In genomic region chr7:2409745-2410414, GRCh38 we compare ENCODE assay signal across 1 cellular context.
A peak's percentile ranks its signal among the peaks of the same experiment; 100 is the strongest.
TF ChIP-seq lines count a peak whose summit lies in the region.

No MANE protein-coding gene starts in this region.

TF ChIP-seq in K562, 482 proteins besides CTCF, POLR2A, EP300 and RAD21 (continued from another document):
- TF ChIP-seq CREB3 (tag; conservative IDR thresholded peaks at IDR 0.05; ENCODE audit: low read depth) (no peak), TAF15 (IDR thresholded peaks at IDR 0.05; ENCODE audit: low read depth, low read length) (no peak), ATF4 (CRISPR knock-in tag; IDR thresholded peaks at IDR 0.05) (no peak), PKNOX1 (IDR thresholded peaks at IDR 0.05) (peak; percentile 97), CBX8 (IDR thresholded peaks at IDR 0.05; ENCODE audit: borderline replicate concordance, extremely low read depth, low read depth, low read length, poor library complexity, severe bottlenecking) (no peak), ARID4B (CRISPR knock-in tag; IDR thresholded peaks at IDR 0.05) (no peak), CREB1 (IDR thresholded peaks at IDR 0.05) (no peak), CREB1 (CRISPR knock-in tag; IDR thresholded peaks at IDR 0.05) (no peak), NKRF (IDR thresholded peaks at IDR 0.05; ENCODE audit: borderline replicate concordance) (no peak), SRSF9 (IDR thresholded peaks at IDR 0.05; ENCODE audit: borderline replicate concordance, low read depth, low read length) (no peak), EHMT2 (IDR thresholded peaks at IDR 0.05) (no peak), MYC (IDR thresholded peaks at IDR 0.05; ENCODE audit: low read depth, low read length) (no peak), MYC (CRISPR knock-in tag; IDR thresholded peaks at IDR 0.05; ENCODE audit: borderline replicate concordance, low read depth) (no peak), ZNF263 (CRISPR knock-in tag; IDR thresholded peaks at IDR 0.05; ENCODE audit: borderline replicate concordance) (0 out of 2 replicates have a peak, but pooled peaks have one; percentile 28), HMG20B (CRISPR knock-in tag; IDR thresholded peaks at IDR 0.05) (no peak), MAZ (CRISPR knock-in tag; conservative IDR thresholded peaks at IDR 0.05 in 1 of 2, IDR thresholded peaks at IDR 0.05 in 1 of 2) (0 out of 4 replicates have a peak, but pooled peaks of 1 of the 2 experiments have one; percentile 16), ETV1 (tag; conservative IDR thresholded peaks at IDR 0.05; ENCODE audit: low read depth) (0 out of 2 replicates have a peak, but pooled peaks have one; percentile 30), ZEB2 (IDR thresholded peaks at IDR 0.05) (no peak), ZNF699 (CRISPR knock-in tag; IDR thresholded peaks at IDR 0.05; ENCODE audit: insufficient replicate concordance) (no peak), NONO (IDR thresholded peaks at IDR 0.05; ENCODE audit: low read depth in 2 of 2, low read length in 1 of 2) (no peak), CCAR2 (IDR thresholded peaks at IDR 0.05; ENCODE audit: low read depth, low read length) (no peak), MXD1 (CRISPR knock-in tag; IDR thresholded peaks at IDR 0.05; ENCODE audit: borderline replicate concordance, poor library complexity, severe bottlenecking) (no peak), SMAD3 (CRISPR knock-in tag; conservative IDR thresholded peaks at IDR 0.05) (no peak), SMAD2 (IDR thresholded peaks at IDR 0.05; ENCODE audit: low read depth, low read length) (no peak), TEAD4 (IDR thresholded peaks at IDR 0.05; ENCODE audit: low read length) (0 out of 2 replicates have a peak, but pooled peaks have one; percentile 17), TEAD4 (CRISPR knock-in tag; IDR thresholded peaks at IDR 0.05; ENCODE audit: borderline replicate concordance) (no peak), NBN (IDR thresholded peaks at IDR 0.05; ENCODE audit: low read depth) (peak; percentile 21; the same call in 1 of the 2 replicates), MAFK (IDR thresholded peaks at IDR 0.05; ENCODE audit: low read length) (no peak), ZNF253 (CRISPR knock-in tag; conservative IDR thresholded peaks at IDR 0.05) (no peak), RBM14 (IDR thresholded peaks at IDR 0.05; ENCODE audit: borderline replicate concordance, insufficient read depth, low read depth, low read length) (no peak), GABPB2 (CRISPR knock-in tag; conservative IDR thresholded peaks at IDR 0.05) (no peak), NFE2 (IDR thresholded peaks at IDR 0.05; ENCODE audit: low read depth) (no peak), BCLAF1 (IDR thresholded peaks at IDR 0.05; ENCODE audit: borderline replicate concordance in 1 of 2, control insufficient read depth in 1 of 2, low read depth in 2 of 2, low read length in 1 of 2) (no peak)
